16 cellular contexts compared by ENCODE assay signal in the genomic region with DNA sequence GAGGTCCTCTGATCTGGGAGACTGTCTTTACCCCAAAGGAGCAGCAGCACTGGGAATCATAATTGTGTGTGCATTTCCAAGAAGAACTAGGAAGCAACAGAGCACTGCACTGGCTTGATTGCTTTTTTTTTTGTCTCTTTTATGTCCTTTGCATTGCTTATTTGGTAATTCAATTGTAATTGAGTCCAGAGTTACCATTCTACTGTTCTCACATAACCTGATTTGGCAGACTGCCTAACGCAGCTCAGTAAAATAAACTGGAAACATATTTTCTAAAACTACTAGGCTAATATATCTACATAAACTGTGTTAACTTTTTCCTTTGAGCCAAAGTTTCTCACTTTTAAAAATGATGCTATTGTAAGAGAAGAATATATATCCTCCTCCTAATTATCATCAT.
DNase-seq lines count a peak whose midpoint lies in the region; ATAC-seq and TF ChIP-seq lines count a peak whose summit lies in the region.
"Had no signal": no experiment of that assay in that cellular context is flagged by ENCODE, and none has a peak within 500 bp of the region (broad histone marks: within the 10 kb centered on the region; RNA-seq: fewer than 3 reads in every experiment).

No MANE protein-coding gene starts in this region.

- intact Hi-C loops in esophagus muscularis mucosa (cut with DNase I), result no loop called here

- TF ChIP-seq POLR2A in esophagus muscularis mucosa (IDR thresholded peaks at IDR 0.05; ENCODE audit: low read depth), result no peak

- no peak for ATAC-seq in HG03280 (IDR thresholded peaks at IDR 0.05; ENCODE audit: unreplicated experiment)

- H3K4me1 ChIP-seq in SK-N-SH (ENCODE audit: control insufficient read depth in 1 of 2, insufficient read depth in 2 of 2, low read depth in 1 of 2, low read length in 1 of 2) (peaks cover 0 to 5% of the 10 kb centered on the region in 2 experiments; a peak in 2 of 4 replicates), esophagus muscularis mucosa (no peaks in the 10 kb centered on the region)
- H3K4me1 ChIP-seq: BLaER1 had no signal

- H3K27me3 ChIP-seq in SK-N-SH (ENCODE audit: insufficient read depth), result no peaks in the 10 kb centered on the region
- no peaks in the 10 kb centered on the region for H3K27me3 ChIP-seq in esophagus muscularis mucosa
- H3K27me3 ChIP-seq: BLaER1 had no signal

- H3K27ac ChIP-seq in SK-N-SH (ENCODE audit: low read depth in 2 of 2, low read length in 1 of 2) (no peak overlapping the region), esophagus muscularis mucosa (replicated peaks in 1 of 4) (no peak overlapping the region)
- H3K27ac ChIP-seq: BLaER1, HL-60 had no signal

- no peak overlapping the region for H2AFZ ChIP-seq in SK-N-SH (ENCODE audit: low read depth)

- TF ChIP-seq EP300 in SK-N-SH (IDR thresholded peaks at IDR 0.05; ENCODE audit: borderline replicate concordance in 1 of 2, low read depth in 1 of 2, low read length in 1 of 2), result peak in 1 of 2 experiments; percentile 30; a peak in 1 of 4 replicates
- no peak for TF ChIP-seq EP300 in esophagus muscularis mucosa (IDR thresholded peaks at IDR 0.05)

- no peak for TF ChIP-seq RAD21 in SK-N-SH (IDR thresholded peaks at IDR 0.05; ENCODE audit: low read length)

- no peak overlapping the region for H3K9ac ChIP-seq in SK-N-SH
- H3K9ac ChIP-seq: BLaER1 had no signal

- POLR2A ChIA-PET in SK-N-SH (lab: Yijun Ruan, JAX), result no interaction called here

- H3K79me2 ChIP-seq in SK-N-SH (ENCODE audit: insufficient read depth), result no peaks in the 10 kb centered on the region

- CTCF ChIA-PET in SK-N-SH (lab: Yijun Ruan, JAX), result interaction anchor here (0.6 kb wide), 1 partner anchor 103 kb away, joined by 3 read pairs; no protein-coding TSS in a partner anchor

- WGBS in SK-N-SH (ENCODE audit: low lambda C conversion rate), result 6% methylated on average over 1 of the region's 1 CpG
- 60% methylated on average over 1 of the region's 1 CpG for WGBS in esophagus muscularis mucosa

- H3K9me3 ChIP-seq in SK-N-SH (no peaks in the 10 kb centered on the region), esophagus muscularis mucosa (no peaks in the 10 kb centered on the region)
- H3K9me3 ChIP-seq: BLaER1 had no signal

- H3K36me3 ChIP-seq in SK-N-SH (replicated peaks in 1 of 2; ENCODE audit: control insufficient read depth in 1 of 2, insufficient read depth in 2 of 2, low read length in 1 of 2), result no peaks in the 10 kb centered on the region
- no peaks in the 10 kb centered on the region for H3K36me3 ChIP-seq in esophagus muscularis mucosa
- H3K36me3 ChIP-seq: BLaER1 had no signal

- no peak overlapping the region for H3K4me3 ChIP-seq in SK-N-SH (ENCODE audit: low read depth in 2 of 2, low read length in 1 of 2)
- H3K4me3 ChIP-seq in esophagus muscularis mucosa, result no peak overlapping the region
- H3K4me3 ChIP-seq: BLaER1 had no signal

- no peaks in the 10 kb centered on the region for H3K9me2 ChIP-seq in SK-N-SH

- DNase-seq in EH (ENCODE audit: low read depth) (peak; percentile 27), NCI-H1105 treated with DMSO at 0.1 percent for 48 hours (lab: John Stamatoyannopoulos, UW) (peak; percentile 74), SK-N-SH (no peak), fibroblast of the conjunctiva (ENCODE audit: low read depth) (peak; percentile 23), T-helper 9 cell (no peak), esophagus muscularis mucosa (ENCODE audit: extremely low spot score) (no peak)
- DNase-seq: CD8-positive, alpha-beta memory T cell; H7; Kasumi-1; NCI-H1417 treated with DMSO at 0.1 percent for 48 hours; NCI-H2029; NCI-H510A treated with DMSO at 0.1 percent for 48 hours; SHP77 had no signal

- no peak overlapping the region for H3K4me2 ChIP-seq in SK-N-SH
- H3K4me2 ChIP-seq: BLaER1 had no signal

- TF ChIP-seq CTCF in SK-N-SH (IDR thresholded peaks at IDR 0.05), result no peak
- no peak for TF ChIP-seq CTCF in esophagus muscularis mucosa (IDR thresholded peaks at IDR 0.05)

- H4K20me1 ChIP-seq in SK-N-SH (ENCODE audit: insufficient read depth), result no peaks in the 10 kb centered on the region
- H4K20me1 ChIP-seq: BLaER1 had no signal

- no peaks in the 10 kb centered on the region for H3F3A ChIP-seq in SK-N-SH (replicated peaks; ENCODE audit: insufficient read depth)

TF ChIP-seq in SK-N-SH, 30 proteins besides CTCF, POLR2A, EP300 and RAD21:
- TF ChIP-seq GATA2 (CRISPR knock-in tag; IDR thresholded peaks at IDR 0.05) (no peak), PBX3 (IDR thresholded peaks at IDR 0.05) (no peak), GABPA (IDR thresholded peaks at IDR 0.05; ENCODE audit: low read depth) (no peak), CHD2 (IDR thresholded peaks at IDR 0.05; ENCODE audit: low read length, partially characterized antibody) (peak; percentile 14), TAF1 (IDR thresholded peaks at IDR 0.05; ENCODE audit: borderline replicate concordance, low read depth, low read length) (no peak)

Comparison
In these comparisons a context has a peak if more than half of its experiments do, and no peak if none do; other contexts are left out.
1. DNase-seq: peak in EH (single experiment), NCI-H1105 treated with DMSO at 0.1 percent for 48 hours (single experiment) and fibroblast of the conjunctiva (single experiment); none in SK-N-SH (single experiment), T-helper 9 cell (single experiment) and esophagus muscularis mucosa (single experiment).